Comparison of ENCODE assay signal across 9 cellular contexts in genomic region chr22:33049125-33049729, GRCh38. TPM values are rescaled to one million over a fixed set of nuclear protein-coding genes. Genes with fewer than 3 reads are reported as not detected.
A peak's percentile ranks its signal among the peaks of the same experiment; 100 is the strongest.
DNase-seq lines count a peak whose midpoint lies in the region; ATAC-seq and TF ChIP-seq lines count a peak whose summit lies in the region.
"Had no signal": no experiment of that assay in that cellular context is flagged by ENCODE, and none has a peak within 500 bp of the region (broad histone marks: within the 10 kb centered on the region; RNA-seq: fewer than 3 reads in every experiment).

No MANE protein-coding gene starts in this region.

- no peaks in the 10 kb centered on the region for H4K20me1 ChIP-seq in OCI-LY7 (ENCODE audit: insufficient read depth, low read length)

- intact Hi-C loops in OCI-LY7 (cut with micrococcal nuclease; ENCODE audit: unreplicated experiment): loop anchor here (1.0 kb wide), 2 partner anchors 31 to 154 kb away; no protein-coding TSS in a partner anchor
- intact Hi-C loops in thyroid gland (cut with DNase I): loop anchor here (2.0 kb wide), 1 partner anchor 30 kb away; no protein-coding TSS in a partner anchor

- H3K4me1 ChIP-seq in OCI-LY7 (ENCODE audit: insufficient read depth, low read length, poor library complexity, severe bottlenecking) (peaks cover 14% of the 10 kb centered on the region), thyroid gland (no peaks in the 10 kb centered on the region)

- TF ChIP-seq POLR2A in thyroid gland (IDR thresholded peaks at IDR 0.05): no peak

- POLR2A ChIA-PET in HEK293T (lab: Yijun Ruan, JAX) (interaction anchor here (1.5 kb wide), 1 partner anchor 9 kb away, joined by 9 read pairs; the partner anchor contains the start of gene SYN3), OCI-LY7 (lab: Charles Lee) (interaction anchor here (1.5 kb wide), 1 partner anchor 30 kb away, joined by 4 read pairs; no protein-coding TSS in a partner anchor)

- BruUV-seq in OCI-LY7 (replicated peaks; lab: Mats Ljungman, UMichigan): no TSS peak

- no peaks in the 10 kb centered on the region for H3K9me3 Mint-ChIP-seq in activated T-cell treated with anti-CD3 and anti-CD28 coated beads, Interleukin-2, amount 50 U/mL, for 4 hours
- H3K9me3 Mint-ChIP-seq: IgD-negative memory B cell had no signal

- no peaks in the 10 kb centered on the region for H3K79me2 ChIP-seq in OCI-LY7 (ENCODE audit: insufficient read depth, low read depth, low read length)

- 44 to 50% methylated on average over 9 of the region's 9 CpGs for WGBS in thyroid gland, 2 donors

- H3K4me1 Mint-ChIP-seq in activated T-cell treated with anti-CD3 and anti-CD28 coated beads, Interleukin-2, amount 50 U/mL, for 4 hours (ENCODE audit: low read depth): no peaks in the 10 kb centered on the region

- H3K9me2 ChIP-seq in OCI-LY7 (ENCODE audit: insufficient read depth, low read length): no peaks in the 10 kb centered on the region

- H3K4me3 ChIP-seq in OCI-LY7 (ENCODE audit: low read depth, low read length, poor library complexity, severe bottlenecking): no peak overlapping the region
- H3K4me3 ChIP-seq in fibroblast of pulmonary artery (replicated peaks; ENCODE audit: low read depth, low read length): no peak overlapping the region
- H3K4me3 ChIP-seq in thyroid gland (replicated peaks in 1 of 3): no peak overlapping the region

- peaks cover 31% of the 10 kb centered on the region for H3K27me3 Mint-ChIP-seq in activated T-cell treated with anti-CD3 and anti-CD28 coated beads, Interleukin-2, amount 50 U/mL, for 4 hours (ENCODE audit: low read depth)

- H2AFZ ChIP-seq in OCI-LY7 (ENCODE audit: low read length): no peak overlapping the region

- H3K27ac ChIP-seq in C4-2B: no peak overlapping the region
- no peak overlapping the region for H3K27ac ChIP-seq in OCI-LY7 (ENCODE audit: low read depth, low read length, poor library complexity, severe bottlenecking)
- H3K27ac ChIP-seq in thyroid gland: no peak overlapping the region

- TF ChIP-seq CTCF in C4-2B (conservative IDR thresholded peaks at IDR 0.05) (peak; percentile 94), OCI-LY7 (conservative IDR thresholded peaks at IDR 0.05; ENCODE audit: low read length) (peak; percentile 95), fibroblast of pulmonary artery (IDR thresholded peaks at IDR 0.05; ENCODE audit: low read length, missing control alignments) (peak; percentile 98), omental fat pad (IDR thresholded peaks at IDR 0.05) (peak in 1 of 3 donors; percentile 33), thyroid gland (IDR thresholded peaks at IDR 0.05) (peak; percentile 53 to 93 (median 68))

- no peak overlapping the region for H3K4me2 ChIP-seq in OCI-LY7 (ENCODE audit: low read length)

- ATAC-seq in activated T-cell treated with anti-CD3 and anti-CD28 coated beads, Interleukin-2, amount 50 U/mL, for 4 hours: no peak
- ATAC-seq in omental fat pad (ENCODE audit: low FRiP score) (peak; percentile 80), GM21723 (IDR thresholded peaks at IDR 0.05; ENCODE audit: unreplicated experiment) (no peak)

- H3K36me3 Mint-ChIP-seq in activated T-cell treated with anti-CD3 and anti-CD28 coated beads, Interleukin-2, amount 50 U/mL, for 4 hours (ENCODE audit: insufficient read depth): no peaks in the 10 kb centered on the region

- no peak overlapping the region for H3K4me3 Mint-ChIP-seq in activated T-cell treated with anti-CD3 and anti-CD28 coated beads, Interleukin-2, amount 50 U/mL, for 4 hours
- H3K4me3 Mint-ChIP-seq: IgD-negative memory B cell had no signal

- H3K9me3 ChIP-seq in OCI-LY7 (ENCODE audit: low read length) (no peaks in the 10 kb centered on the region), thyroid gland (no peaks in the 10 kb centered on the region)

- H3K27me3 ChIP-seq in thyroid gland: peaks cover 6% of the 10 kb centered on the region

- peak; percentile 84 for DNase-seq in HEK293T (ENCODE audit: extremely low spot score)
- DNase-seq in OCI-LY7 (ENCODE audit: low spot score): peak; percentile 86
- DNase-seq in activated T-cell treated with anti-CD3 and anti-CD28 coated beads, Interleukin-2, amount 50 U/mL, for 4 hours: peak; percentile 44
- peak; percentile 83 for DNase-seq in fibroblast of pulmonary artery (ENCODE audit: low read depth)
- no peak for DNase-seq in omental fat pad (ENCODE audit: low spot score)
- DNase-seq in thyroid gland: peak; percentile 74 to 78

- CTCF ChIA-PET in HEK293T (lab: Yijun Ruan, JAX) (interaction anchor here (0.6 to 3.2 kb wide), 17 partner anchors 9 to 436 kb away, joined by 3 to 41 read pairs (median 4); partner anchors contain the start of gene SYN3), OCI-LY7 (lab: Charles Lee; ENCODE audit: unreplicated experiment) (interaction anchor here (0.9 to 1.9 kb wide), 6 partner anchors 9 to 221 kb away, joined by 3 to 11 read pairs (median 4); partner anchors contain the start of gene SYN3)

- H3K36me3 ChIP-seq in OCI-LY7 (ENCODE audit: insufficient read depth, low read length) (no peaks in the 10 kb centered on the region), thyroid gland (no peaks in the 10 kb centered on the region)

TF ChIP-seq in HEK293T, 16 proteins besides CTCF, POLR2A, EP300 and RAD21:
- TF ChIP-seq FOXM1 (IDR thresholded peaks at IDR 0.05; ENCODE audit: borderline replicate concordance) (no peak), TARDBP (IDR thresholded peaks at IDR 0.05) (no peak), ELF4 (IDR thresholded peaks at IDR 0.05) (no peak), BHLHE40 (IDR thresholded peaks at IDR 0.05; ENCODE audit: borderline replicate concordance) (no peak), L3MBTL2 (conservative IDR thresholded peaks at IDR 0.05) (no peak), NFRKB (IDR thresholded peaks at IDR 0.05) (no peak), SP1 (IDR thresholded peaks at IDR 0.05) (no peak), SUZ12 (IDR thresholded peaks at IDR 0.05) (no peak)

RNA-seq across cellular contexts. Expression of gene SYN3, which starts 9.0 kb away (rescaled TPM):
- 6.6 and 9.7 TPM in 2 replicates for total RNA-seq in OCI-LY7 (2014; rRNA removed; shearing (Covaris generic))
- total RNA-seq in OCI-LY7 (2022): 5.7 and 6.6 TPM in 2 replicates
- total RNA-seq in activated T-cell treated with anti-CD3 and anti-CD28 coated beads, Interleukin-2, amount 50 U/mL, for 4 hours: not detected
- total RNA-seq in omental fat pad: 1 to 10 TPM in 1 of 4 donors, under 1 TPM in 1, not detected in 2; 0.25 to 1.9 TPM
- total RNA-seq in thyroid gland: 1 to 10 TPM in 1 of 4 donors, under 1 TPM in 1, not detected in 2; 0.20 to 1.3 TPM
